1 cellular context compared by ENCODE assay signal in the genomic region with DNA sequence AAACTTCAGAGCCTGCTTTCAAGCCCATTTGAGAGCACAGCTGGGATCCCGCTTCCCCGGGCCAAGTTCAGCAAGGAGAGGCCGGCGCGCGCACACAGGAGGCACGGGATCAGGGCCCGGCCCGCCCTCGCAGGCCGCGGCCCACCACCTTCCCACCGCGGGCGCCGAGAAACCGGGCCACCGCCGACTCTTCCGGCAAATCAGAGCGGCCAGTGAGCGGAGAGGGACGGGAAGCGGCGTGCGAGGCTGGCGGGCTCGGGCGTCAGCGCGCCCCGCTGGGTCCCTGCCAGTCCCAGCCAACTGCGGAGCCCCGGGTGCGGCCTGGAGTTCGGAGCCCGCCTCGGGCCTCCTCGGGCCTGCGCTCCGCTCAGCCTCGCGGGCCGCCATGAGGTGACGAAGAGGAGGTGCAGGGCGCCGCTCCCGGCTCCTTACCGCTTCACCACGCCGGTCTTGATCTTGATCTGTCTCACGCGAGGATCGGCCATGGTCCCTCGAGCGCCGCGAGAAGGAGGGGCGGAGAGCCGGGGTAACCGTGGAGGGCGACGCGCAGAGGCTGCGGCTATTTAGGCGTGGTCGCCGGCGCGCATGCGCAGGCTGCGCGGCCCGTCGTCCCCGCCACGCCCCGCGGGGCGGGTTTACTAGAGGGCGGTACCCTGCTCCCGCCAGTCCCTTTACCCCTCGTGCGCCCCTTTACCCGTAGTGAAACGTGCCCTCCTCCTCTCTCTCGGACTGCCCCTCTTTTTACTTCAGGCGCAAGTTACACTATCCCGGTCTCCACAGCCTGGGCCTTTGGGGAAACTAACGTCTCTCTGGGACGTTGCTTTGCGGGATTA.
A peak's percentile ranks its signal among the peaks of the same experiment; 100 is the strongest.
TF ChIP-seq lines count a peak whose summit lies in the region.

A gene with protein sequence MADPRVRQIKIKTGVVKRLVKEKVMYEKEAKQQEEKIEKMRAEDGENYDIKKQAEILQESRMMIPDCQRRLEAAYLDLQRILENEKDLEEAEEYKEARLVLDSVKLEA (minus strand): TSS at position 567 of the 833 bp plus-strand sequence. CDS start 82 bp downstream, at position 485.

TF ChIP-seq in K562, 482 proteins besides CTCF, POLR2A, EP300 and RAD21 (continued from another document and continues in another):
- TF ChIP-seq, protein P1, sequence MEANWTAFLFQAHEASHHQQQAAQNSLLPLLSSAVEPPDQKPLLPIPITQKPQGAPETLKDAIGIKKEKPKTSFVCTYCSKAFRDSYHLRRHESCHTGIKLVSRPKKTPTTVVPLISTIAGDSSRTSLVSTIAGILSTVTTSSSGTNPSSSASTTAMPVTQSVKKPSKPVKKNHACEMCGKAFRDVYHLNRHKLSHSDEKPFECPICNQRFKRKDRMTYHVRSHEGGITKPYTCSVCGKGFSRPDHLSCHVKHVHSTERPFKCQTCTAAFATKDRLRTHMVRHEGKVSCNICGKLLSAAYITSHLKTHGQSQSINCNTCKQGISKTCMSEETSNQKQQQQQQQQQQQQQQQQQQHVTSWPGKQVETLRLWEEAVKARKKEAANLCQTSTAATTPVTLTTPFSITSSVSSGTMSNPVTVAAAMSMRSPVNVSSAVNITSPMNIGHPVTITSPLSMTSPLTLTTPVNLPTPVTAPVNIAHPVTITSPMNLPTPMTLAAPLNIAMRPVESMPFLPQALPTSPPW (CRISPR knock-in tag; IDR thresholded peaks at IDR 0.05), result peak; percentile 93
- TF ChIP-seq SMARCB1 (IDR thresholded peaks at IDR 0.05; ENCODE audit: insufficient read length, low read depth), result no peak
- TF ChIP-seq CTBP1 (IDR thresholded peaks at IDR 0.05; ENCODE audit: borderline replicate concordance), result peak; percentile 59
- TF ChIP-seq, protein P2, sequence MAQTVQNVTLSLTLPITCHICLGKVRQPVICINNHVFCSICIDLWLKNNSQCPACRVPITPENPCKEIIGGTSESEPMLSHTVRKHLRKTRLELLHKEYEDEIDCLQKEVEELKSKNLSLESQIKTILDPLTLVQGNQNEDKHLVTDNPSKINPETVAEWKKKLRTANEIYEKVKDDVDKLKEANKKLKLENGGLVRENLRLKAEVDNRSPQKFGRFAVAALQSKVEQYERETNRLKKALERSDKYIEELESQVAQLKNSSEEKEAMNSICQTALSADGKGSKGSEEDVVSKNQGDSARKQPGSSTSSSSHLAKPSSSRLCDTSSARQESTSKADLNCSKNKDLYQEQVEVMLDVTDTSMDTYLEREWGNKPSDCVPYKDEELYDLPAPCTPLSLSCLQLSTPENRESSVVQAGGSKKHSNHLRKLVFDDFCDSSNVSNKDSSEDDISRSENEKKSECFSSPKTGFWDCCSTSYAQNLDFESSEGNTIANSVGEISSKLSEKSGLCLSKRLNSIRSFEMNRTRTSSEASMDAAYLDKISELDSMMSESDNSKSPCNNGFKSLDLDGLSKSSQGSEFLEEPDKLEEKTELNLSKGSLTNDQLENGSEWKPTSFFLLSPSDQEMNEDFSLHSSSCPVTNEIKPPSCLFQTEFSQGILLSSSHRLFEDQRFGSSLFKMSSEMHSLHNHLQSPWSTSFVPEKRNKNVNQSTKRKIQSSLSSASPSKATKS (CRISPR knock-in tag; IDR thresholded peaks at IDR 0.05), result no peak
- TF ChIP-seq, protein P3, sequence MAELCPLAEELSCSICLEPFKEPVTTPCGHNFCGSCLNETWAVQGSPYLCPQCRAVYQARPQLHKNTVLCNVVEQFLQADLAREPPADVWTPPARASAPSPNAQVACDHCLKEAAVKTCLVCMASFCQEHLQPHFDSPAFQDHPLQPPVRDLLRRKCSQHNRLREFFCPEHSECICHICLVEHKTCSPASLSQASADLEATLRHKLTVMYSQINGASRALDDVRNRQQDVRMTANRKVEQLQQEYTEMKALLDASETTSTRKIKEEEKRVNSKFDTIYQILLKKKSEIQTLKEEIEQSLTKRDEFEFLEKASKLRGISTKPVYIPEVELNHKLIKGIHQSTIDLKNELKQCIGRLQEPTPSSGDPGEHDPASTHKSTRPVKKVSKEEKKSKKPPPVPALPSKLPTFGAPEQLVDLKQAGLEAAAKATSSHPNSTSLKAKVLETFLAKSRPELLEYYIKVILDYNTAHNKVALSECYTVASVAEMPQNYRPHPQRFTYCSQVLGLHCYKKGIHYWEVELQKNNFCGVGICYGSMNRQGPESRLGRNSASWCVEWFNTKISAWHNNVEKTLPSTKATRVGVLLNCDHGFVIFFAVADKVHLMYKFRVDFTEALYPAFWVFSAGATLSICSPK (IDR thresholded peaks at IDR 0.05; ENCODE audit: borderline replicate concordance), result no peak
- no peak for TF ChIP-seq XRCC5 (IDR thresholded peaks at IDR 0.05; ENCODE audit: low read depth, low read length)
- TF ChIP-seq LEF1 (IDR thresholded peaks at IDR 0.05), result no peak
- peak; percentile 88 for TF ChIP-seq ZNF232 (CRISPR knock-in tag; IDR thresholded peaks at IDR 0.05)
- no peak for TF ChIP-seq SPI1 (IDR thresholded peaks at IDR 0.05; ENCODE audit: borderline replicate concordance, low read depth, low read length)
- no peak for TF ChIP-seq TAF9B (IDR thresholded peaks at IDR 0.05; ENCODE audit: partially characterized antibody)
- TF ChIP-seq, protein P4, sequence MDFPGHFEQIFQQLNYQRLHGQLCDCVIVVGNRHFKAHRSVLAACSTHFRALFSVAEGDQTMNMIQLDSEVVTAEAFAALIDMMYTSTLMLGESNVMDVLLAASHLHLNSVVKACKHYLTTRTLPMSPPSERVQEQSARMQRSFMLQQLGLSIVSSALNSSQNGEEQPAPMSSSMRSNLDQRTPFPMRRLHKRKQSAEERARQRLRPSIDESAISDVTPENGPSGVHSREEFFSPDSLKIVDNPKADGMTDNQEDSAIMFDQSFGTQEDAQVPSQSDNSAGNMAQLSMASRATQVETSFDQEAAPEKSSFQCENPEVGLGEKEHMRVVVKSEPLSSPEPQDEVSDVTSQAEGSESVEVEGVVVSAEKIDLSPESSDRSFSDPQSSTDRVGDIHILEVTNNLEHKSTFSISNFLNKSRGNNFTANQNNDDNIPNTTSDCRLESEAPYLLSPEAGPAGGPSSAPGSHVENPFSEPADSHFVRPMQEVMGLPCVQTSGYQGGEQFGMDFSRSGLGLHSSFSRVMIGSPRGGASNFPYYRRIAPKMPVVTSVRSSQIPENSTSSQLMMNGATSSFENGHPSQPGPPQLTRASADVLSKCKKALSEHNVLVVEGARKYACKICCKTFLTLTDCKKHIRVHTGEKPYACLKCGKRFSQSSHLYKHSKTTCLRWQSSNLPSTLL (IDR thresholded peaks at IDR 0.05), result no peak
- TF ChIP-seq ZNF3 (CRISPR knock-in tag; IDR thresholded peaks at IDR 0.05), result no peak
- no peak for TF ChIP-seq TRIM24 (IDR thresholded peaks at IDR 0.05)
- TF ChIP-seq, protein P5, sequence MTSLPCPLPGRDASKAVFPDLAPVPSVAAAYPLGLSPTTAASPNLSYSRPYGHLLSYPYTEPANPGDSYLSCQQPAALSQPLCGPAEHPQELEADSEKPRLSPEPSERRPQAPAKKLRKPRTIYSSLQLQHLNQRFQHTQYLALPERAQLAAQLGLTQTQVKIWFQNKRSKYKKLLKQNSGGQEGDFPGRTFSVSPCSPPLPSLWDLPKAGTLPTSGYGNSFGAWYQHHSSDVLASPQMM (CRISPR knock-in tag; IDR thresholded peaks at IDR 0.05), result no peak
- TF ChIP-seq PHF21A (IDR thresholded peaks at IDR 0.05; ENCODE audit: borderline replicate concordance, low read depth), result no peak
- TF ChIP-seq, protein P6, sequence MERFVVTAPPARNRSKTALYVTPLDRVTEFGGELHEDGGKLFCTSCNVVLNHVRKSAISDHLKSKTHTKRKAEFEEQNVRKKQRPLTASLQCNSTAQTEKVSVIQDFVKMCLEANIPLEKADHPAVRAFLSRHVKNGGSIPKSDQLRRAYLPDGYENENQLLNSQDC (CRISPR knock-in tag; IDR thresholded peaks at IDR 0.05), result no peak
- TF ChIP-seq SIRT6 (IDR thresholded peaks at IDR 0.05; ENCODE audit: low read depth, low read length), result no peak
- TF ChIP-seq CBFA2T3 (IDR thresholded peaks at IDR 0.05), result no peak
- TF ChIP-seq ZC3H4 (CRISPR knock-in tag; IDR thresholded peaks at IDR 0.05; ENCODE audit: borderline replicate concordance), result no peak
- no peak for TF ChIP-seq ZNF274 (IDR thresholded peaks at IDR 0.05; ENCODE audit: borderline replicate concordance, low read depth, low read length)
- no peak for TF ChIP-seq ZNF146 (CRISPR knock-in tag; IDR thresholded peaks at IDR 0.05; ENCODE audit: unreplicated experiment)
- no peak for TF ChIP-seq SRSF9 (IDR thresholded peaks at IDR 0.05; ENCODE audit: borderline replicate concordance, low read depth, low read length)
- TF ChIP-seq, protein P7, sequence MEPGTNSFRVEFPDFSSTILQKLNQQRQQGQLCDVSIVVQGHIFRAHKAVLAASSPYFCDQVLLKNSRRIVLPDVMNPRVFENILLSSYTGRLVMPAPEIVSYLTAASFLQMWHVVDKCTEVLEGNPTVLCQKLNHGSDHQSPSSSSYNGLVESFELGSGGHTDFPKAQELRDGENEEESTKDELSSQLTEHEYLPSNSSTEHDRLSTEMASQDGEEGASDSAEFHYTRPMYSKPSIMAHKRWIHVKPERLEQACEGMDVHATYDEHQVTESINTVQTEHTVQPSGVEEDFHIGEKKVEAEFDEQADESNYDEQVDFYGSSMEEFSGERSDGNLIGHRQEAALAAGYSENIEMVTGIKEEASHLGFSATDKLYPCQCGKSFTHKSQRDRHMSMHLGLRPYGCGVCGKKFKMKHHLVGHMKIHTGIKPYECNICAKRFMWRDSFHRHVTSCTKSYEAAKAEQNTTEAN (CRISPR knock-in tag; IDR thresholded peaks at IDR 0.05), result peak; percentile 74; the same call in 1 of the 2 replicates
- TF ChIP-seq, protein P8, sequence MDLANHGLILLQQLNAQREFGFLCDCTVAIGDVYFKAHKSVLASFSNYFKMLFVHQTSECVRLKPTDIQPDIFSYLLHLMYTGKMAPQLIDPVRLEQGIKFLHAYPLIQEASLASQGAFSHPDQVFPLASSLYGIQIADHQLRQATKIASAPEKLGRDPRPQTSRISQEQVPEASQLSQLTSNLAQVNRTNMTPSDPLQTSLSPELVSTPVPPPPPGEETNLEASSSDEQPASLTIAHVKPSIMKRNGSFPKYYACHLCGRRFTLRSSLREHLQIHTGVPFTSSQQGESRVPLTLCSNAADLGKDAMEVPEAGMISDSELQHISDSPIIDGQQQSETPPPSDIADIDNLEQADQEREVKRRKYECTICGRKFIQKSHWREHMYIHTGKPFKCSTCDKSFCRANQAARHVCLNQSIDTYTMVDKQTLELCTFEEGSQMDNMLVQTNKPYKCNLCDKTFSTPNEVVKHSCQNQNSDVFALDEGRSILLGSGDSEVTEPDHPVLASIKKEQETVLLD (IDR thresholded peaks at IDR 0.05), result peak; percentile 94
- no peak for TF ChIP-seq NR1H2 (CRISPR knock-in tag; IDR thresholded peaks at IDR 0.05)
- peak; percentile 51 for TF ChIP-seq RNF2 (IDR thresholded peaks at IDR 0.05)
- no peak for TF ChIP-seq KLF13 (tag; IDR thresholded peaks at IDR 0.05; ENCODE audit: borderline replicate concordance, low read depth)
- peak; percentile 77 for TF ChIP-seq EP400 (IDR thresholded peaks at IDR 0.05)
- no peak for TF ChIP-seq PTRF (tag; IDR thresholded peaks at IDR 0.05)
- TF ChIP-seq MEF2A (IDR thresholded peaks at IDR 0.05; ENCODE audit: control insufficient read depth, low read depth, low read length), result no peak
- TF ChIP-seq GATAD2B (IDR thresholded peaks at IDR 0.05; ENCODE audit: borderline replicate concordance), result no peak; the same call in 1 of the 2 replicates
- TF ChIP-seq, protein P9, sequence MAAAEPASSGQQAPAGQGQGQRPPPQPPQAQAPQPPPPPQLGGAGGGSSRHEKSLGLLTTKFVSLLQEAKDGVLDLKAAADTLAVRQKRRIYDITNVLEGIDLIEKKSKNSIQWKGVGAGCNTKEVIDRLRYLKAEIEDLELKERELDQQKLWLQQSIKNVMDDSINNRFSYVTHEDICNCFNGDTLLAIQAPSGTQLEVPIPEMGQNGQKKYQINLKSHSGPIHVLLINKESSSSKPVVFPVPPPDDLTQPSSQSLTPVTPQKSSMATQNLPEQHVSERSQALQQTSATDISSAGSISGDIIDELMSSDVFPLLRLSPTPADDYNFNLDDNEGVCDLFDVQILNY (CRISPR knock-in tag; IDR thresholded peaks at IDR 0.05), result peak; percentile 91
- TF ChIP-seq MCM2 (IDR thresholded peaks at IDR 0.05; ENCODE audit: low read depth), result no peak
- TF ChIP-seq, protein P10, sequence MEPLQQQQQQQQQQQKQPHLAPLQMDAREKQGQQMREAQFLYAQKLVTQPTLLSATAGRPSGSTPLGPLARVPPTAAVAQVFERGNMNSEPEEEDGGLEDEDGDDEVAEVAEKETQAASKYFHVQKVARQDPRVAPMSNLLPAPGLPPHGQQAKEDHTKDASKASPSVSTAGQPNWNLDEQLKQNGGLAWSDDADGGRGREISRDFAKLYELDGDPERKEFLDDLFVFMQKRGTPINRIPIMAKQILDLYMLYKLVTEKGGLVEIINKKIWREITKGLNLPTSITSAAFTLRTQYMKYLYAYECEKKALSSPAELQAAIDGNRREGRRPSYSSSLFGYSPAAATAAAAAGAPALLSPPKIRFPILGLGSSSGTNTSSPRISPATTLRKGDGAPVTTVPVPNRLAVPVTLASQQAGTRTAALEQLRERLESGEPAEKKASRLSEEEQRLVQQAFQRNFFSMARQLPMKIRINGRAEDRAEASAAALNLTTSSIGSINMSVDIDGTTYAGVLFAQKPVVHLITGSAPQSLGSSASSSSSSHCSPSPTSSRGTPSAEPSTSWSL (CRISPR knock-in tag; IDR thresholded peaks at IDR 0.05; ENCODE audit: borderline replicate concordance), result no peak
- TF ChIP-seq MCM3 (IDR thresholded peaks at IDR 0.05), result no peak
- TF ChIP-seq CREM (IDR thresholded peaks at IDR 0.05; ENCODE audit: low read depth), result peak; percentile 64
- peak; percentile 97 for TF ChIP-seq RBFOX2 (IDR thresholded peaks at IDR 0.05; ENCODE audit: low read depth, low read length)
- peak; percentile 32 for TF ChIP-seq HMGN3 (IDR thresholded peaks at IDR 0.05; ENCODE audit: borderline replicate concordance, extremely low read depth, insufficient read length, low read depth, low read length)
- TF ChIP-seq, protein P11, sequence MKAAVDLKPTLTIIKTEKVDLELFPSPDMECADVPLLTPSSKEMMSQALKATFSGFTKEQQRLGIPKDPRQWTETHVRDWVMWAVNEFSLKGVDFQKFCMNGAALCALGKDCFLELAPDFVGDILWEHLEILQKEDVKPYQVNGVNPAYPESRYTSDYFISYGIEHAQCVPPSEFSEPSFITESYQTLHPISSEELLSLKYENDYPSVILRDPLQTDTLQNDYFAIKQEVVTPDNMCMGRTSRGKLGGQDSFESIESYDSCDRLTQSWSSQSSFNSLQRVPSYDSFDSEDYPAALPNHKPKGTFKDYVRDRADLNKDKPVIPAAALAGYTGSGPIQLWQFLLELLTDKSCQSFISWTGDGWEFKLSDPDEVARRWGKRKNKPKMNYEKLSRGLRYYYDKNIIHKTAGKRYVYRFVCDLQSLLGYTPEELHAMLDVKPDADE (conservative IDR thresholded peaks at IDR 0.05; ENCODE audit: control insufficient read depth, low read depth, low read length), result no peak; the same call in 1 of the 2 replicates
- TF ChIP-seq MCM5 (IDR thresholded peaks at IDR 0.05; ENCODE audit: low read depth), result no peak
- TF ChIP-seq, protein P12, sequence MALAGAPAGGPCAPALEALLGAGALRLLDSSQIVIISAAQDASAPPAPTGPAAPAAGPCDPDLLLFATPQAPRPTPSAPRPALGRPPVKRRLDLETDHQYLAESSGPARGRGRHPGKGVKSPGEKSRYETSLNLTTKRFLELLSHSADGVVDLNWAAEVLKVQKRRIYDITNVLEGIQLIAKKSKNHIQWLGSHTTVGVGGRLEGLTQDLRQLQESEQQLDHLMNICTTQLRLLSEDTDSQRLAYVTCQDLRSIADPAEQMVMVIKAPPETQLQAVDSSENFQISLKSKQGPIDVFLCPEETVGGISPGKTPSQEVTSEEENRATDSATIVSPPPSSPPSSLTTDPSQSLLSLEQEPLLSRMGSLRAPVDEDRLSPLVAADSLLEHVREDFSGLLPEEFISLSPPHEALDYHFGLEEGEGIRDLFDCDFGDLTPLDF (CRISPR knock-in tag; IDR thresholded peaks at IDR 0.05), result 0 out of 2 replicates have a peak, but pooled peaks have one; percentile 52
- no peak for TF ChIP-seq ILF3 (IDR thresholded peaks at IDR 0.05; ENCODE audit: borderline replicate concordance)
- TF ChIP-seq HDAC3 (IDR thresholded peaks at IDR 0.05; ENCODE audit: borderline replicate concordance, partially characterized antibody), result no peak
- TF ChIP-seq SMARCE1 (IDR thresholded peaks at IDR 0.05), result peak; percentile 46; the same call in 1 of the 2 replicates
